In the genomic region with DNA sequence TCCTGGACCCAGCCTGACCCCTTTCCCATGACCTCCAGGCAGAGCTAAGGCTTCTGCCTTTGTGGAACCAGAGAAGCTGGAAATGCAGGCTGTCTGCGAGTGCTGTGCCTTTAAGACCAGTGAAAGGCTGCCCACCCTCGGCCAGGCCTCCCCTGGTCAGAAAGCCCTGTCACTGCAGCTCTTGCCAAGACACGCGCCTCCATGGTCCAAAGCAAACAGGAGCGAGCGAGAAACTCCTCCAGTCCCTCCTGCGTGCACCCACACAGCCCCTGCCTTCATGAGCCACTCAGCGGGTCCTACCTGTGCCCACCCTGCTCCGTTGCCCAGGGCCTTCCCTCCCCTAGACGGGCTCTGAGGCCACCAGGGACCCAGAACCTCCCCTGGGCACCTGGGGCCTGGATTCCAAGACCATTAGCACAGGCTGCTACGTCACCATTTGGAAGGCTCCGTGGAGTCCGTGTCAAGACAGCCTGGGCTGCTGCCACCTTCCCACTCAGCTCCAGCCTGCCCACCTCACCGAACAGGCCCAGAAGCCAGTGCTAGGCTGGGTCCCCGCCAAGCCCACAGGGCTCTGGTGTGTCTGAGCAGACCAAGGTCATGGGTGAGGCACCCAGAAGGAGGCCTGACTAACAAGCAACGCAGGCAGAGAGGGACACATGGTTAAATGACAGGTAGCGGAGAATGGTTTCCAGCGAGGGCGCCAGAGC, we compare ENCODE assay signal across 10 cellular contexts.
DNase-seq lines count a peak whose midpoint lies in the region; ATAC-seq lines count a peak whose summit lies in the region.
"Had no signal": no experiment of that assay in that cellular context is flagged by ENCODE, and none has a peak within 500 bp of the region (broad histone marks: within the 10 kb centered on the region; RNA-seq: fewer than 3 reads in every experiment).

No MANE protein-coding gene starts in this region.

- H3K4me3 ChIP-seq in skin epidermis, result no peak overlapping the region

- DNase-seq in G401 (ENCODE audit: low spot score) (peak; percentile 93), left colon (peak in 1 of 2 donors; percentile 53), NCI-H82 treated with DMSO at 0.1 percent for 48 hours (lab: John Stamatoyannopoulos, UW; ENCODE audit: unreplicated experiment) (no peak), RKO (ENCODE audit: low spot score) (no peak)
- DNase-seq in activated CD4-positive, CD25-positive, alpha-beta regulatory T cell (lab: John Stamatoyannopoulos, UW), result no peak
- DNase-seq: activated CD8-positive, alpha-beta memory T cell treated with anti-CD3 and anti-CD28 coated beads, Interleukin-2, amount 50 U/mL, for 4 hours; glutamatergic neuron had no signal

- in situ Hi-C loops in G401 (cut with HindIII; ENCODE audit: low sequenced_read_pairs), result no loop called here

- H3K27ac ChIP-seq in cingulate gyrus (ENCODE audit: low read depth, low read length) (peak overlapping the region; percentile 83), skin epidermis (peak overlapping the region in 18 of 21 experiments; percentile 23 to 80 (median 56))

- peak; percentile 7 for ATAC-seq in left colon
- ATAC-seq in HG02623 (IDR thresholded peaks at IDR 0.05; ENCODE audit: unreplicated experiment), result no peak

- intact Hi-C loops in left colon (cut with DNase I, micrococcal nuclease), result no loop called here
